In genomic region chr20:25223765-25224720, GRCh38 we compare ENCODE assay signal across 13 cellular contexts. TPM values are rescaled to one million over a fixed set of nuclear protein-coding genes. Genes with fewer than 3 reads are reported as not detected.
A peak's percentile ranks its signal among the peaks of the same experiment; 100 is the strongest.
DNase-seq lines count a peak whose midpoint lies in the region; ATAC-seq and TF ChIP-seq lines count a peak whose summit lies in the region.
"Had no signal": no experiment of that assay in that cellular context is flagged by ENCODE, and none has a peak within 500 bp of the region (broad histone marks: within the 10 kb centered on the region; RNA-seq: fewer than 3 reads in every experiment).

No MANE protein-coding gene starts in this region.

- H3K9me3 Mint-ChIP-seq in glutamatergic neuron (ENCODE audit: unreplicated experiment): peaks cover 10% of the 10 kb centered on the region
- H3K9me3 Mint-ChIP-seq in activated CD4-positive, alpha-beta T cell treated with anti-CD3 and anti-CD28 coated beads, Interleukin-2, amount 10 ng/mL, durations not matched to agents 7 days and 5 days: no peaks in the 10 kb centered on the region
- H3K9me3 Mint-ChIP-seq: dendritic cell treated with granulocyte-macrophage colony-stimulating factor and Interleukin-4, amounts not matched to agents 40 ng/mL and 50 ng/mL, for 4 days had no signal

- no peak for ATAC-seq in left ventricle myocardium superior
- ATAC-seq in RWPE2 (ENCODE audit: low read depth): no peak
- no peak for ATAC-seq in thoracic aorta (ENCODE audit: insufficient number of reproducible peaks, low FRiP score, low read depth)
- ATAC-seq in left lung: no peak
- no peak for ATAC-seq in GM18517 (IDR thresholded peaks at IDR 0.05; ENCODE audit: unreplicated experiment)

- no peaks in the 10 kb centered on the region for H3K27me3 ChIP-seq in RWPE2 (ENCODE audit: insufficient read depth, poor library complexity, severe bottlenecking)
- H3K27me3 ChIP-seq in thoracic aorta (replicated peaks; ENCODE audit: insufficient read depth): no peaks in the 10 kb centered on the region
- H3K27me3 ChIP-seq in left lung: no peaks in the 10 kb centered on the region
- H3K27me3 ChIP-seq: adrenal gland, suprapubic skin had no signal

- H3K27ac Mint-ChIP-seq in glutamatergic neuron (ENCODE audit: unreplicated experiment): peak overlapping the region; percentile 6
- H3K27ac Mint-ChIP-seq in activated CD4-positive, alpha-beta T cell treated with anti-CD3 and anti-CD28 coated beads, Interleukin-2, amount 10 ng/mL, durations not matched to agents 7 days and 5 days: no peak overlapping the region
- H3K27ac Mint-ChIP-seq: dendritic cell treated with granulocyte-macrophage colony-stimulating factor and Interleukin-4, amounts not matched to agents 40 ng/mL and 50 ng/mL, for 4 days had no signal

- H3K4me1 ChIP-seq in RWPE2 (ENCODE audit: insufficient read depth, poor library complexity, severe bottlenecking) (peaks cover 32% of the 10 kb centered on the region), thoracic aorta (ENCODE audit: control insufficient read depth in 1 of 2, low read depth in 2 of 2) (peaks cover 19 to 50% of the 10 kb centered on the region in 2 donors), left lung (peaks cover 10 to 16% of the 10 kb centered on the region in 2 donors)

- H3K4me3 ChIP-seq in RWPE2 (ENCODE audit: severe bottlenecking) (no peak overlapping the region), thoracic aorta (no peak overlapping the region), left lung (no peak overlapping the region)
- H3K4me3 ChIP-seq: adrenal gland, suprapubic skin had no signal

- H3K27me3 Mint-ChIP-seq in glutamatergic neuron (ENCODE audit: unreplicated experiment): peaks cover 21% of the 10 kb centered on the region
- no peaks in the 10 kb centered on the region for H3K27me3 Mint-ChIP-seq in activated CD4-positive, alpha-beta T cell treated with anti-CD3 and anti-CD28 coated beads, Interleukin-2, amount 10 ng/mL, durations not matched to agents 7 days and 5 days
- H3K27me3 Mint-ChIP-seq: dendritic cell treated with granulocyte-macrophage colony-stimulating factor and Interleukin-4, amounts not matched to agents 40 ng/mL and 50 ng/mL, for 4 days had no signal

- TF ChIP-seq CTCF in RWPE2 (IDR thresholded peaks at IDR 0.05; ENCODE audit: poor library complexity, severe bottlenecking) (no peak), glutamatergic neuron (IDR thresholded peaks at IDR 0.05; ENCODE audit: partially characterized antibody, unreplicated experiment) (no peak), thoracic aorta (IDR thresholded peaks at IDR 0.05) (no peak), left lung (IDR thresholded peaks at IDR 0.05) (no peak)

- H3K9me3 ChIP-seq in RWPE2 (ENCODE audit: severe bottlenecking) (no peaks in the 10 kb centered on the region), thoracic aorta (no peaks in the 10 kb centered on the region), left lung (no peaks in the 10 kb centered on the region)
- H3K9me3 ChIP-seq: adrenal gland, suprapubic skin had no signal

- H3K27ac ChIP-seq in RWPE2 (ENCODE audit: poor library complexity, severe bottlenecking) (peak overlapping the region; percentile 83), thoracic aorta (peak overlapping the region; percentile 96 to 98), left lung (no peak overlapping the region)
- H3K27ac ChIP-seq: adrenal gland, suprapubic skin had no signal

- intact Hi-C loops in cardiac septum (cut with DNase I) (no loop called here), left ventricle myocardium superior (cut with micrococcal nuclease) (no loop called here), left lung (cut with DNase I) (no loop called here)

- H3K36me3 Mint-ChIP-seq in glutamatergic neuron (ENCODE audit: unreplicated experiment): no peaks in the 10 kb centered on the region
- no peaks in the 10 kb centered on the region for H3K36me3 Mint-ChIP-seq in activated CD4-positive, alpha-beta T cell treated with anti-CD3 and anti-CD28 coated beads, Interleukin-2, amount 10 ng/mL, durations not matched to agents 7 days and 5 days (ENCODE audit: low read depth)

- H3K36me3 ChIP-seq in RWPE2 (ENCODE audit: low read depth) (peaks cover 26% of the 10 kb centered on the region), thoracic aorta (peaks cover 3% of the 10 kb centered on the region), left lung (peaks cover 0 to 57% of the 10 kb centered on the region in 2 donors)

- no peak overlapping the region for H3K4me3 Mint-ChIP-seq in glutamatergic neuron (ENCODE audit: unreplicated experiment)
- H3K4me3 Mint-ChIP-seq in activated CD4-positive, alpha-beta T cell treated with anti-CD3 and anti-CD28 coated beads, Interleukin-2, amount 10 ng/mL, durations not matched to agents 7 days and 5 days: no peak overlapping the region
- H3K4me3 Mint-ChIP-seq: dendritic cell treated with granulocyte-macrophage colony-stimulating factor and Interleukin-4, amounts not matched to agents 40 ng/mL and 50 ng/mL, for 4 days had no signal

- CTCF ChIA-PET in activated CD4-positive, alpha-beta T cell treated with anti-CD3 and anti-CD28 coated beads, Interleukin-2, amount 10 ng/mL, durations not matched to agents 7 days and 5 days (lab: Charles Lee): interaction anchor here (0.6 to 1.4 kb wide), 5 partner anchors 10 to 1238 kb away, joined by 3 to 4 read pairs (median 3); no protein-coding TSS in a partner anchor

- POLR2A ChIA-PET in activated CD4-positive, alpha-beta T cell treated with anti-CD3 and anti-CD28 coated beads, Interleukin-2, amount 10 ng/mL, durations not matched to agents 7 days and 5 days (lab: Charles Lee): no interaction called here

- DNase-seq in cardiac septum (ENCODE audit: low spot score) (peak; percentile 69), left ventricle myocardium superior (no peak), RWPE2 (ENCODE audit: low spot score) (no peak), glutamatergic neuron (no peak), thoracic aorta (ENCODE audit: low spot score) (no peak), left lung (no peak)
- DNase-seq in activated CD4-positive, alpha-beta T cell treated with anti-CD3 and anti-CD28 coated beads, Interleukin-2, amount 10 ng/mL, durations not matched to agents 7 days and 5 days: no peak
- DNase-seq: midbrain, occipital lobe had no signal

- peaks cover 23% of the 10 kb centered on the region for H3K4me1 Mint-ChIP-seq in glutamatergic neuron (ENCODE audit: low read depth, unreplicated experiment)
- H3K4me1 Mint-ChIP-seq in activated CD4-positive, alpha-beta T cell treated with anti-CD3 and anti-CD28 coated beads, Interleukin-2, amount 10 ng/mL, durations not matched to agents 7 days and 5 days: peaks cover 3% of the 10 kb centered on the region

RNA-seq across cellular contexts. Expression of gene PYGB, which starts 23.8 kb away (rescaled TPM):
- total RNA-seq in cardiac septum (386 TPM), left ventricle myocardium superior (205 TPM), glutamatergic neuron (ENCODE audit: unreplicated experiment) (295 TPM), thoracic aorta (100 to 1,000 TPM; 124 to 256 TPM), left lung (10 to 100 TPM; 78.2 to 81.3 TPM)
- total RNA-seq in activated CD4-positive, alpha-beta T cell treated with anti-CD3 and anti-CD28 coated beads, Interleukin-2, amount 10 ng/mL, durations not matched to agents 7 days and 5 days: 10 to 100 TPM; 28.7 to 30.2 TPM

RNA-seq across cellular contexts. Expression of gene ENTPD6, which starts 28.5 kb away (rescaled TPM):
- total RNA-seq in cardiac septum (102 TPM), left ventricle myocardium superior (130 TPM), glutamatergic neuron (ENCODE audit: unreplicated experiment) (191 TPM), thoracic aorta (100 to 1,000 TPM in 1 of 2 donors, 10 to 100 TPM in 1; 82.0 to 107 TPM), left lung (10 to 100 TPM; 72.7 to 76.3 TPM)
- 10 to 100 TPM; 33.8 to 45.6 TPM for total RNA-seq in activated CD4-positive, alpha-beta T cell treated with anti-CD3 and anti-CD28 coated beads, Interleukin-2, amount 10 ng/mL, durations not matched to agents 7 days and 5 days

Comparison
In these comparisons a context has a peak if more than half of its experiments do, and no peak if none do; other contexts are left out.
1. H3K27ac ChIP-seq: peak in RWPE2 (single experiment) and thoracic aorta (2 of 2); none in left lung (0 of 2).